18 cellular contexts compared by ENCODE assay signal in the genomic region with DNA sequence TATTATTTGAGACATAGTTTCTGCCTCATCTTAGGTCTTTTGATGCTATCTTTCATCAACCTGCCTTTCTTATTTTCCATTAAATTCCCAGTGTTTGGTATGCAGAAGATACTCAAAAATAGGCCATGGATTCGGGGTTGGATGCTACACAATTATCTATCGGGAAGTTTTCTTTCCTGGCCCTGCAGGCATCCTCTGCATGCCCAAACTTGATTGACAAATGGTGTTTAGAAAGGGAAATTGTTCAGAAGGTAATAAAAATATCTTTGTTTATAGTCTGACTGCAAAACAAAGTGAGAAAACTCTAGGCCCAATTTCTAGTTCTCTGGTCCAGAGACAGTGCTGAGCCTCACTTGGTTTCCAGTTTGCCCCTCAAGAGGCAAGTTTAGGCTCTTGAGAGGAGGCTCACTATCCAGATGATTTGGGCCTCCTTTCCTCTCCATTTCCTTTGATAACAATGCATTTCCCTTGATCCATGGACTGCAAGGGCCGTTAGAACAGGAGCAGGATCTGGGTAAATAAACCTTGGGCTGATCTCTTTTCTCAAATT.
"Had no signal": no experiment of that assay in that cellular context is flagged by ENCODE, and none has a peak within 500 bp of the region (broad histone marks: within the 10 kb centered on the region; RNA-seq: fewer than 3 reads in every experiment).

No MANE protein-coding gene starts in this region.

- H3K27me3 Mint-ChIP-seq: stimulated activated naive CD8-positive, alpha-beta T cell treated with anti-CD3 and anti-CD28 coated beads, Interleukin-15, amount 100 ng/mL, for 72 hours; type B pancreatic cell had no signal

- H3K27ac ChIP-seq: esophagus muscularis mucosa, psoas muscle, suprapubic skin had no signal

- H3K9me3 Mint-ChIP-seq: activated naive CD4-positive, alpha-beta T cell treated with anti-CD3 and anti-CD28 coated beads, Interleukin-2, amount 50 U/mL, for 24 hours; stimulated activated naive CD8-positive, alpha-beta T cell treated with anti-CD3 and anti-CD28 coated beads, Interleukin-15, amount 100 ng/mL, for 72 hours; WTC11 had no signal

- H3K27ac Mint-ChIP-seq: activated CD4-positive, alpha-beta T cell treated with anti-CD3 and anti-CD28 coated beads for 36 hours; activated naive CD4-positive, alpha-beta T cell treated with anti-CD3 and anti-CD28 coated beads, Interleukin-2, amount 50 U/mL, for 24 hours; stimulated activated naive CD8-positive, alpha-beta T cell treated with anti-CD3 and anti-CD28 coated beads, Interleukin-15, amount 100 ng/mL, for 72 hours; type B pancreatic cell; WTC11 had no signal

- FAIRE-seq: bronchial epithelial cell, TTC549 had no signal

- DNase-seq: activated CD4-positive, alpha-beta T cell treated with anti-CD3 and anti-CD28 coated beads for 36 hours; activated CD4-positive, alpha-beta T cell treated with anti-CD3 and anti-CD28 coated beads, Interleukin-2, amount 50 U/mL, for 48 hours; activated gamma-delta T cell; cerebellar nuclear complex; cortex of kidney; effector CD4-positive, alpha-beta T cell; psoas muscle; right cardiac atrium; stimulated activated naive CD8-positive, alpha-beta T cell treated with anti-CD3 and anti-CD28 coated beads, Interleukin-15, amount 100 ng/mL, for 72 hours; SW 1271 had no signal

- H3K4me1 Mint-ChIP-seq: activated CD4-positive, alpha-beta T cell treated with anti-CD3 and anti-CD28 coated beads for 36 hours; activated naive CD4-positive, alpha-beta T cell treated with anti-CD3 and anti-CD28 coated beads, Interleukin-2, amount 50 U/mL, for 24 hours; stimulated activated naive CD8-positive, alpha-beta T cell treated with anti-CD3 and anti-CD28 coated beads, Interleukin-15, amount 100 ng/mL, for 72 hours had no signal

- H3K9me3 ChIP-seq: ascending aorta, esophagus muscularis mucosa, psoas muscle, suprapubic skin had no signal

- H3K36me3 ChIP-seq: ascending aorta, esophagus muscularis mucosa, suprapubic skin had no signal

- H3K36me3 Mint-ChIP-seq: activated naive CD4-positive, alpha-beta T cell treated with anti-CD3 and anti-CD28 coated beads, Interleukin-2, amount 50 U/mL, for 24 hours; type B pancreatic cell; WTC11 had no signal

- H3K4me3 Mint-ChIP-seq: activated CD4-positive, alpha-beta T cell treated with anti-CD3 and anti-CD28 coated beads for 36 hours; activated naive CD4-positive, alpha-beta T cell treated with anti-CD3 and anti-CD28 coated beads, Interleukin-2, amount 50 U/mL, for 24 hours; stimulated activated naive CD8-positive, alpha-beta T cell treated with anti-CD3 and anti-CD28 coated beads, Interleukin-15, amount 100 ng/mL, for 72 hours; type B pancreatic cell; WTC11 had no signal

- H3K27me3 ChIP-seq: ascending aorta, esophagus muscularis mucosa, suprapubic skin had no signal

- H3K4me3 ChIP-seq: ascending aorta, esophagus muscularis mucosa, psoas muscle, suprapubic skin had no signal
